ENCODE assay signal across 8 cellular contexts in genomic region chr2:25606892-25607291, GRCh38.
A peak's percentile ranks its signal among the peaks of the same experiment; 100 is the strongest.
DNase-seq lines count a peak whose midpoint lies in the region; ATAC-seq and TF ChIP-seq lines count a peak whose summit lies in the region.

No MANE protein-coding gene starts in this region.

- ATAC-seq in left lobe of liver = peak; percentile 79
- no peak for ATAC-seq in GM21381 (IDR thresholded peaks at IDR 0.05; ENCODE audit: unreplicated experiment)
- no peak for ATAC-seq in stimulated activated naive B cell treated with anti-CD40 and anti-IgM and Interleukin-4, amounts not matched to agents 10 μg/mL and 1 μg/mL and 100 μg/mL, for 72 hours (replicated peaks)

- no peaks in the 10 kb centered on the region for H3K27me3 Mint-ChIP-seq in stimulated activated naive B cell treated with anti-CD40 and anti-IgM and Interleukin-4, amounts not matched to agents 10 μg/mL and 1 μg/mL and 100 μg/mL, for 72 hours

- no peaks in the 10 kb centered on the region for H3K9me3 ChIP-seq in MM.1S (replicated peaks; ENCODE audit: insufficient read depth, low read length)

- H3F3A ChIP-seq in MM.1S (ENCODE audit: insufficient read depth, low read length) = peaks cover 15% of the 10 kb centered on the region

- in situ Hi-C loops in astrocyte of the cerebellum (cut with HindIII; ENCODE audit: low sequenced_read_pairs) = no loop called here

- H2AFZ ChIP-seq in MM.1S (ENCODE audit: low read length) = no peak overlapping the region

- TF ChIP-seq CTCF in MM.1S (IDR thresholded peaks at IDR 0.05; ENCODE audit: low read length) (peak; percentile 64), astrocyte of the cerebellum (IDR thresholded peaks at IDR 0.05; ENCODE audit: low read depth, low read length, missing control alignments) (peak; percentile 49)

- peaks cover 15 to 29% of the 10 kb centered on the region in 2 donors for H3K4me1 Mint-ChIP-seq in stimulated activated naive B cell treated with anti-CD40 and anti-IgM and Interleukin-4, amounts not matched to agents 10 μg/mL and 1 μg/mL and 100 μg/mL, for 72 hours

- no peak overlapping the region for H3K4me3 ChIP-seq in MM.1S (ENCODE audit: low read length)
- no peak overlapping the region for H3K4me3 ChIP-seq in astrocyte of the cerebellum (ENCODE audit: low read depth, low read length)

- H3K79me2 ChIP-seq in MM.1S (ENCODE audit: low read length) = no peaks in the 10 kb centered on the region

- no peaks in the 10 kb centered on the region for H3K9me2 ChIP-seq in MM.1S (replicated peaks; ENCODE audit: insufficient read depth, low read length)

- H3K4me3 Mint-ChIP-seq in stimulated activated naive B cell treated with anti-CD40 and anti-IgM and Interleukin-4, amounts not matched to agents 10 μg/mL and 1 μg/mL and 100 μg/mL, for 72 hours = no peak overlapping the region

- no peak overlapping the region for H3K27ac Mint-ChIP-seq in stimulated activated naive B cell treated with anti-CD40 and anti-IgM and Interleukin-4, amounts not matched to agents 10 μg/mL and 1 μg/mL and 100 μg/mL, for 72 hours

- H3K9me3 Mint-ChIP-seq in stimulated activated naive B cell treated with anti-CD40 and anti-IgM and Interleukin-4, amounts not matched to agents 10 μg/mL and 1 μg/mL and 100 μg/mL, for 72 hours = no peaks in the 10 kb centered on the region

- no peaks in the 10 kb centered on the region for H4K20me1 ChIP-seq in MM.1S (ENCODE audit: insufficient read depth, low read length)

- H3K27me3 ChIP-seq in MM.1S (replicated peaks; ENCODE audit: insufficient read depth, low read length) = no peaks in the 10 kb centered on the region

- H3K27ac ChIP-seq in MM.1S (ENCODE audit: low read length) = no peak overlapping the region

- no peak overlapping the region for H3K4me2 ChIP-seq in MM.1S (ENCODE audit: low read depth, low read length)

- peaks cover 21% of the 10 kb centered on the region for H3K4me1 ChIP-seq in MM.1S (ENCODE audit: low read length)

- H3K9ac ChIP-seq in MM.1S (ENCODE audit: low read length) = no peak overlapping the region

- peak; percentile 40 for DNase-seq in NCI-H510A treated with DMSO at 0.1 percent for 48 hours (lab: John Stamatoyannopoulos, UW)
- no peak for DNase-seq in NCI-H510A (lab: John Stamatoyannopoulos, UW)
- peak; percentile 49 for DNase-seq in MM.1S
- no peak for DNase-seq in astrocyte of the cerebellum (ENCODE audit: low read depth)
- DNase-seq in left lobe of liver (ENCODE audit: low spot score) = no peak
- no peak for DNase-seq in MV-4-11 (lab: John Stamatoyannopoulos, UW)
- no peak for DNase-seq in stimulated activated naive B cell treated with anti-CD40 and anti-IgM and Interleukin-4, amounts not matched to agents 10 μg/mL and 1 μg/mL and 100 μg/mL, for 72 hours

- no peaks in the 10 kb centered on the region for H3K36me3 ChIP-seq in MM.1S (replicated peaks; ENCODE audit: insufficient read depth, low read length)

- H3K36me3 Mint-ChIP-seq in stimulated activated naive B cell treated with anti-CD40 and anti-IgM and Interleukin-4, amounts not matched to agents 10 μg/mL and 1 μg/mL and 100 μg/mL, for 72 hours = no peaks in the 10 kb centered on the region

Comparison
In these comparisons a context has a peak if more than half of its experiments do, and no peak if none do; other contexts are left out.
1. DNase-seq: peak in NCI-H510A treated with DMSO at 0.1 percent for 48 hours (single experiment) and MM.1S (single experiment); none in NCI-H510A (single experiment), astrocyte of the cerebellum (single experiment), left lobe of liver (single experiment), MV-4-11 (single experiment) and stimulated activated naive B cell treated with anti-CD40 and anti-IgM and Interleukin-4, amounts not matched to agents 10 μg/mL and 1 μg/mL and 100 μg/mL, for 72 hours (single experiment).